In genomic region chr11:2987881-2988280, GRCh38 we compare ENCODE assay signal across 1 cellular context.
TF ChIP-seq lines count a peak whose summit lies in the region.

No MANE protein-coding gene starts in this region.

TF ChIP-seq in GM23338, 12 proteins besides CTCF, POLR2A, EP300 and RAD21 (continued from another document):
- TF ChIP-seq, protein P1, sequence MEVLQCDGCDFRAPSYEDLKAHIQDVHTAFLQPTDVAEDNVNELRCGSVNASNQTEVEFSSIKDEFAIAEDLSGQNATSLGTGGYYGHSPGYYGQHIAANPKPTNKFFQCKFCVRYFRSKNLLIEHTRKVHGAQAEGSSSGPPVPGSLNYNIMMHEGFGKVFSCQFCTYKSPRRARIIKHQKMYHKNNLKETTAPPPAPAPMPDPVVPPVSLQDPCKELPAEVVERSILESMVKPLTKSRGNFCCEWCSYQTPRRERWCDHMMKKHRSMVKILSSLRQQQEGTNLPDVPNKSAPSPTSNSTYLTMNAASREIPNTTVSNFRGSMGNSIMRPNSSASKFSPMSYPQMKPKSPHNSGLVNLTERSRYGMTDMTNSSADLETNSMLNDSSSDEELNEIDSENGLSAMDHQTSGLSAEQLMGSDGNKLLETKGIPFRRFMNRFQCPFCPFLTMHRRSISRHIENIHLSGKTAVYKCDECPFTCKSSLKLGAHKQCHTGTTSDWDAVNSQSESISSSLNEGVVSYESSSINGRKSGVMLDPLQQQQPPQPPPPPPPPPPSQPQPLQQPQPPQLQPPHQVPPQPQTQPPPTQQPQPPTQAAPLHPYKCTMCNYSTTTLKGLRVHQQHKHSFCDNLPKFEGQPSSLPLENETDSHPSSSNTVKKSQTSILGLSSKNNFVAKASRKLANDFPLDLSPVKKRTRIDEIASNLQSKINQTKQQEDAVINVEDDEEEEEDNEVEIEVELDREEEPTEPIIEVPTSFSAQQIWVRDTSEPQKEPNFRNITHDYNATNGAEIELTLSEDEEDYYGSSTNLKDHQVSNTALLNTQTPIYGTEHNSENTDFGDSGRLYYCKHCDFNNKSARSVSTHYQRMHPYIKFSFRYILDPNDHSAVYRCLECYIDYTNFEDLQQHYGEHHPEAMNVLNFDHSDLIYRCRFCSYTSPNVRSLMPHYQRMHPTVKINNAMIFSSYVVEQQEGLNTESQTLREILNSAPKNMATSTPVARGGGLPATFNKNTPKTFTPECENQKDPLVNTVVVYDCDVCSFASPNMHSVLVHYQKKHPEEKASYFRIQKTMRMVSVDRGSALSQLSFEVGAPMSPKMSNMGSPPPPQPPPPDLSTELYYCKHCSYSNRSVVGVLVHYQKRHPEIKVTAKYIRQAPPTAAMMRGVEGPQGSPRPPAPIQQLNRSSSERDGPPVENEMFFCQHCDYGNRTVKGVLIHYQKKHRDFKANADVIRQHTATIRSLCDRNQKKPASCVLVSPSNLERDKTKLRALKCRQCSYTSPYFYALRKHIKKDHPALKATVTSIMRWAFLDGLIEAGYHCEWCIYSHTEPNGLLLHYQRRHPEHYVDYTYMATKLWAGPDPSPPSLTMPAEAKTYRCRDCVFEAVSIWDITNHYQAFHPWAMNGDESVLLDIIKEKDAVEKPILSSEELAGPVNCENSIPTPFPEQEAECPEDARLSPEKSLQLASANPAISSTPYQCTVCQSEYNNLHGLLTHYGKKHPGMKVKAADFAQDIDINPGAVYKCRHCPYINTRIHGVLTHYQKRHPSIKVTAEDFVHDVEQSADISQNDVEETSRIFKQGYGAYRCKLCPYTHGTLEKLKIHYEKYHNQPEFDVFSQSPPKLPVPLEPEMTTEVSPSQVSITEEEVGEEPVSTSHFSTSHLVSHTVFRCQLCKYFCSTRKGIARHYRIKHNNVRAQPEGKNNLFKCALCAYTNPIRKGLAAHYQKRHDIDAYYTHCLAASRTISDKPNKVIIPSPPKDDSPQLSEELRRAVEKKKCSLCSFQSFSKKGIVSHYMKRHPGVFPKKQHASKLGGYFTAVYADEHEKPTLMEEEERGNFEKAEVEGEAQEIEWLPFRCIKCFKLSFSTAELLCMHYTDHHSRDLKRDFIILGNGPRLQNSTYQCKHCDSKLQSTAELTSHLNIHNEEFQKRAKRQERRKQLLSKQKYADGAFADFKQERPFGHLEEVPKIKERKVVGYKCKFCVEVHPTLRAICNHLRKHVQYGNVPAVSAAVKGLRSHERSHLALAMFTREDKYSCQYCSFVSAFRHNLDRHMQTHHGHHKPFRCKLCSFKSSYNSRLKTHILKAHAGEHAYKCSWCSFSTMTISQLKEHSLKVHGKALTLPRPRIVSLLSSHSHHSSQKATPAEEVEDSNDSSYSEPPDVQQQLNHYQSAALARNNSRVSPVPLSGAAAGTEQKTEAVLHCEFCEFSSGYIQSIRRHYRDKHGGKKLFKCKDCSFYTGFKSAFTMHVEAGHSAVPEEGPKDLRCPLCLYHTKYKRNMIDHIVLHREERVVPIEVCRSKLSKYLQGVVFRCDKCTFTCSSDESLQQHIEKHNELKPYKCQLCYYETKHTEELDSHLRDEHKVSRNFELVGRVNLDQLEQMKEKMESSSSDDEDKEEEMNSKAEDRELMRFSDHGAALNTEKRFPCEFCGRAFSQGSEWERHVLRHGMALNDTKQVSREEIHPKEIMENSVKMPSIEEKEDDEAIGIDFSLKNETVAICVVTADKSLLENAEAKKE (CRISPR knock-in tag; IDR thresholded peaks at IDR 0.05), result no peak
- TF ChIP-seq EZH2 (IDR thresholded peaks at IDR 0.05; ENCODE audit: low read depth, unreplicated experiment) (no peak), STAT1 (IDR thresholded peaks at IDR 0.05; ENCODE audit: unreplicated experiment) (no peak), NANOG (IDR thresholded peaks at IDR 0.05; ENCODE audit: borderline replicate concordance) (no peak), POLR2AphosphoS5 (IDR thresholded peaks at IDR 0.05; ENCODE audit: low read depth) (no peak), ZNF331 (CRISPR knock-in tag; IDR thresholded peaks at IDR 0.05; ENCODE audit: low read depth) (no peak)
